1 cellular context compared by ENCODE assay signal in genomic region chr9:127892831-127893230, GRCh38.
TF ChIP-seq lines count a peak whose summit lies in the region.

No MANE protein-coding gene starts in this region.

TF ChIP-seq in HCT116, 20 proteins besides CTCF, POLR2A, EP300 and RAD21:
- peak; percentile 96 for TF ChIP-seq CBX3 (IDR thresholded peaks at IDR 0.05; ENCODE audit: low read depth)
- TF ChIP-seq SIN3A (IDR thresholded peaks at IDR 0.05; ENCODE audit: low read depth) = no peak
